11 cellular contexts compared by ENCODE assay signal in genomic region chr16:55393976-55394375, GRCh38.
"Had no signal": no experiment of that assay in that cellular context is flagged by ENCODE, and none has a peak within 500 bp of the region (broad histone marks: within the 10 kb centered on the region; RNA-seq: fewer than 3 reads in every experiment).

No MANE protein-coding gene starts in this region.

- H3K4me3 ChIP-seq: gastroesophageal sphincter, mucosa of descending colon, thoracic aorta, transverse colon had no signal

- H3K9me3 ChIP-seq: gastroesophageal sphincter, mucosa of descending colon, thoracic aorta, transverse colon had no signal

- H3K27ac ChIP-seq: gastroesophageal sphincter, thoracic aorta, transverse colon had no signal

- DNase-seq: effector memory CD4-positive, alpha-beta T cell; immature natural killer cell; naive thymus-derived CD8-positive, alpha-beta T cell; right cardiac atrium; stimulated activated CD4-positive, alpha-beta T cell treated with anti-CD3 and anti-CD28 coated beads, Interleukin-4, amount 100 ng/mL, for 1 hour; stimulated activated CD8-positive, alpha-beta memory T cell treated with anti-CD3 and anti-CD28 coated beads, Interleukin-4, amount 100 ng/mL, for 48 hours; stimulated activated naive CD8-positive, alpha-beta T cell treated with anti-CD3 and anti-CD28 coated beads, Interleukin-15, Interleukin-2, amounts not matched to agents 100 U/mL and 50 U/mL, for 24 hours; transverse colon had no signal

- H3K36me3 ChIP-seq: gastroesophageal sphincter, thoracic aorta, transverse colon had no signal

- H3K27me3 ChIP-seq: gastroesophageal sphincter, transverse colon had no signal

- H3K4me1 ChIP-seq: gastroesophageal sphincter, transverse colon had no signal
